ENCODE assay signal across 21 cellular contexts in the genomic region with DNA sequence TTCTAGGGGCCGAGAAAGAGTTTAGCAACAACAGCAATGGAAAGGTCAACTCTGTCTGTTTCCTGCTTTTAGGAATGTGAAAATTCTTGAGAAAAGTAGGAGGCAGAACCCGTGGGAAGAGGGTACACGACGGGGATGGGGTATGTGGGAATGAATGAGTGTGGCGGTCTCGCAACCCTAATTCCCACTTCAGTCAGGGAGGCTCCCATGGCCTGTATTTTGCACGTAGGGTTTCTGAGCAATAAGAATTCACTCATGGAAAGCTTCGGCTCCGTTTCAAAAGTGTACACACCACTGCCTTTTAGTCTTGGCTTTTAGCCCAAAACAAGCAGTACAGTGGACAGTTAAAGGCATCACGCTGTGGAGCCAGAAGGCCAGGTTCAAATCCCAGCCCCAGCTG.
"Had no signal": no experiment of that assay in that cellular context is flagged by ENCODE, and none has a peak within 500 bp of the region (broad histone marks: within the 10 kb centered on the region; RNA-seq: fewer than 3 reads in every experiment).

No MANE protein-coding gene starts in this region.

- H3K36me3 ChIP-seq: adrenal gland, sigmoid colon had no signal

- H3K27me3 ChIP-seq: adrenal gland, body of pancreas, sigmoid colon had no signal

- H3K4me3 Mint-ChIP-seq: activated B cell treated with CpG ODN at 0.5 μM for 24 hours; activated CD4-positive, alpha-beta T cell treated with anti-CD3 and anti-CD28 coated beads, Interleukin-2, amount 10 ng/mL, durations not matched to agents 24 days and 14 days; activated naive CD4-positive, alpha-beta T cell treated with anti-CD3 and anti-CD28 coated beads, Interleukin-2, amount 10 ng/mL, durations not matched to agents 7 days and 5 days; activated T-helper 17 cell treated with anti-CD3 and anti-CD28 coated beads, Interleukin-2, amount 50 U/mL, for 72 hours; central memory CD8-positive, alpha-beta T cell; endodermal cell; stimulated activated naive CD8-positive, alpha-beta T cell treated with anti-CD3 and anti-CD28 coated beads, Interleukin-15, Interleukin-2, amounts not matched to agents 100 ng/mL and 50 ng/mL, for 24 hours had no signal

- H3K9me3 ChIP-seq: adrenal gland, body of pancreas, sigmoid colon had no signal

- H3K27ac Mint-ChIP-seq: activated B cell treated with CpG ODN at 0.5 μM for 24 hours; activated CD4-positive, alpha-beta T cell treated with anti-CD3 and anti-CD28 coated beads, Interleukin-2, amount 10 ng/mL, durations not matched to agents 24 days and 14 days; activated naive CD4-positive, alpha-beta T cell treated with anti-CD3 and anti-CD28 coated beads, Interleukin-2, amount 10 ng/mL, durations not matched to agents 7 days and 5 days; activated T-helper 17 cell treated with anti-CD3 and anti-CD28 coated beads, Interleukin-2, amount 50 U/mL, for 72 hours; endodermal cell; stimulated activated naive CD8-positive, alpha-beta T cell treated with anti-CD3 and anti-CD28 coated beads, Interleukin-15, Interleukin-2, amounts not matched to agents 100 ng/mL and 50 ng/mL, for 24 hours had no signal

- H3K4me3 ChIP-seq: adrenal gland, body of pancreas, sigmoid colon had no signal

- H3K27ac ChIP-seq: adrenal gland, body of pancreas had no signal

- H3K4me1 Mint-ChIP-seq: activated B cell treated with CpG ODN at 0.5 μM for 24 hours; activated CD4-positive, alpha-beta T cell treated with anti-CD3 and anti-CD28 coated beads, Interleukin-2, amount 10 ng/mL, durations not matched to agents 24 days and 14 days; activated naive CD4-positive, alpha-beta T cell treated with anti-CD3 and anti-CD28 coated beads, Interleukin-2, amount 10 ng/mL, durations not matched to agents 7 days and 5 days; activated T-helper 17 cell treated with anti-CD3 and anti-CD28 coated beads, Interleukin-2, amount 50 U/mL, for 72 hours; central memory CD8-positive, alpha-beta T cell had no signal

- DNase-seq: activated B cell treated with CpG ODN at 0.5 μM for 24 hours; activated CD4-positive, alpha-beta T cell treated with anti-CD3 and anti-CD28 coated beads, Interleukin-2, amount 10 ng/mL, durations not matched to agents 24 days and 14 days; activated CD8-positive, alpha-beta memory T cell treated with anti-CD3 and anti-CD28 coated beads for 24 hours; activated naive CD4-positive, alpha-beta T cell treated with anti-CD3 and anti-CD28 coated beads, Interleukin-2, amount 10 ng/mL, durations not matched to agents 7 days and 5 days; activated T-cell treated with anti-CD3 and anti-CD28 coated beads for 4 hours; dermis blood vessel endothelial cell; endodermal cell; foreskin fibroblast; head of caudate nucleus; islet precursor cell; midbrain; nucleus accumbens; sigmoid colon; stimulated activated CD4-positive, alpha-beta T cell treated with anti-CD3 and anti-CD28 coated beads, Interleukin-15, amount 100 ng/mL, for 24 hours; stimulated activated CD4-positive, alpha-beta T cell treated with anti-CD3 and anti-CD28 coated beads, Interleukin-4, amount 100 ng/mL, for 24 hours; T-helper 2 cell had no signal

- H3K27me3 Mint-ChIP-seq: activated B cell treated with CpG ODN at 0.5 μM for 24 hours; activated CD4-positive, alpha-beta T cell treated with anti-CD3 and anti-CD28 coated beads, Interleukin-2, amount 10 ng/mL, durations not matched to agents 24 days and 14 days; activated naive CD4-positive, alpha-beta T cell treated with anti-CD3 and anti-CD28 coated beads, Interleukin-2, amount 10 ng/mL, durations not matched to agents 7 days and 5 days; stimulated activated naive CD8-positive, alpha-beta T cell treated with anti-CD3 and anti-CD28 coated beads, Interleukin-15, Interleukin-2, amounts not matched to agents 100 ng/mL and 50 ng/mL, for 24 hours had no signal

- H3K9me3 Mint-ChIP-seq: activated CD4-positive, alpha-beta T cell treated with anti-CD3 and anti-CD28 coated beads, Interleukin-2, amount 10 ng/mL, durations not matched to agents 24 days and 14 days; activated naive CD4-positive, alpha-beta T cell treated with anti-CD3 and anti-CD28 coated beads, Interleukin-2, amount 10 ng/mL, durations not matched to agents 7 days and 5 days; activated T-helper 17 cell treated with anti-CD3 and anti-CD28 coated beads, Interleukin-2, amount 50 U/mL, for 72 hours; central memory CD8-positive, alpha-beta T cell; endodermal cell; stimulated activated naive CD8-positive, alpha-beta T cell treated with anti-CD3 and anti-CD28 coated beads, Interleukin-15, Interleukin-2, amounts not matched to agents 100 ng/mL and 50 ng/mL, for 24 hours had no signal

- H3K36me3 Mint-ChIP-seq: activated naive CD4-positive, alpha-beta T cell treated with anti-CD3 and anti-CD28 coated beads, Interleukin-2, amount 10 ng/mL, durations not matched to agents 7 days and 5 days had no signal

- ATAC-seq: activated T-helper 17 cell treated with anti-CD3 and anti-CD28 coated beads, Interleukin-2, amount 50 U/mL, for 72 hours; body of pancreas had no signal
